1 cellular context compared by ENCODE assay signal in genomic region chr1:214500349-214501055, GRCh38.
TF ChIP-seq lines count a peak whose summit lies in the region.

No MANE protein-coding gene starts in this region.

TF ChIP-seq in GM23338, 12 proteins besides CTCF, POLR2A, EP300 and RAD21 (continued from another document):
- TF ChIP-seq ETS1 (IDR thresholded peaks at IDR 0.05) (no peak), REST (IDR thresholded peaks at IDR 0.05; ENCODE audit: unreplicated experiment) (no peak), CREB1 (CRISPR knock-in tag; IDR thresholded peaks at IDR 0.05; ENCODE audit: low read depth) (no peak), EZH2phosphoT487 (IDR thresholded peaks at IDR 0.05; ENCODE audit: unreplicated experiment) (no peak), ZNF462 (CRISPR knock-in tag; IDR thresholded peaks at IDR 0.05) (no peak)
